Comparison of ENCODE assay signal across 8 cellular contexts in genomic region chr14:70416717-70417349, GRCh38. TPM values are rescaled to one million over a fixed set of nuclear protein-coding genes. Genes with fewer than 3 reads are reported as not detected.
DNase-seq lines count a peak whose midpoint lies in the region; ATAC-seq lines count a peak whose summit lies in the region.

TSS of gene SYNJ2BP (minus strand) at chr14:70417090. CDS start at chr14:70416963, 127 bp downstream.

- H3K4me3 ChIP-seq in NT2/D1 (ENCODE audit: insufficient read length, low read depth) = peak within 1 kb of the TSS; percentile 81
- H3K4me3 ChIP-seq in muscle layer of duodenum (ENCODE audit: low read depth in 1 of 2, low read length in 2 of 2) = peak within 1 kb of the TSS; percentile 93 to 96

- H3K4me1 Mint-ChIP-seq in activated T-cell treated with anti-CD3 and anti-CD28 coated beads, Interleukin-2, amount 50 U/mL, for 4 hours (ENCODE audit: low read depth) = peaks cover 31% of the 10 kb centered on the region

- H3K4me3 Mint-ChIP-seq in activated T-cell treated with anti-CD3 and anti-CD28 coated beads, Interleukin-2, amount 50 U/mL, for 4 hours = peak within 1 kb of the TSS; percentile 89

- H3K9me3 ChIP-seq in NT2/D1 (ENCODE audit: insufficient read depth, low read length) (no peaks in the 10 kb centered on the region), muscle layer of duodenum (ENCODE audit: control insufficient read depth in 1 of 2, low read length in 2 of 2) (no peaks in the 10 kb centered on the region)

- H3K36me3 Mint-ChIP-seq in activated T-cell treated with anti-CD3 and anti-CD28 coated beads, Interleukin-2, amount 50 U/mL, for 4 hours (ENCODE audit: insufficient read depth) = peaks cover 5% of the 10 kb centered on the region

- peak within 1 kb of the TSS; percentile 69 for H3K9ac ChIP-seq in NT2/D1 (ENCODE audit: insufficient read length, low read depth)

- ATAC-seq in HG03432 (IDR thresholded peaks at IDR 0.05; ENCODE audit: unreplicated experiment) (peak; percentile 74), GM21528 (IDR thresholded peaks at IDR 0.05; ENCODE audit: low FRiP score, unreplicated experiment) (no peak)
- peak; percentile 87 to 91 for ATAC-seq in activated T-cell treated with anti-CD3 and anti-CD28 coated beads, Interleukin-2, amount 50 U/mL, for 4 hours

- no peaks in the 10 kb centered on the region for H3K9me3 Mint-ChIP-seq in activated T-cell treated with anti-CD3 and anti-CD28 coated beads, Interleukin-2, amount 50 U/mL, for 4 hours

- peak within 1 kb of the TSS; percentile 77 for H3K27ac ChIP-seq in muscle layer of duodenum (ENCODE audit: low read length)

- H3K27me3 ChIP-seq in NT2/D1 (ENCODE audit: insufficient read depth, insufficient read length) (no peaks in the 10 kb centered on the region), muscle layer of duodenum (ENCODE audit: low read depth, low read length) (no peaks in the 10 kb centered on the region)

- in situ Hi-C loops in G401 (cut with HindIII; ENCODE audit: low sequenced_read_pairs) = no loop called here

- H3K27me3 Mint-ChIP-seq in activated T-cell treated with anti-CD3 and anti-CD28 coated beads, Interleukin-2, amount 50 U/mL, for 4 hours (ENCODE audit: low read depth) = peaks cover 3% of the 10 kb centered on the region

- H3K4me1 ChIP-seq in NT2/D1 (ENCODE audit: insufficient read depth, insufficient read length) (no peaks in the 10 kb centered on the region), muscle layer of duodenum (ENCODE audit: control insufficient read depth in 1 of 2, insufficient read depth in 2 of 2, low read length in 2 of 2) (peaks cover 4 to 10% of the 10 kb centered on the region in 2 donors)

- DNase-seq in G401 (ENCODE audit: low spot score) (peak; percentile 94), NT2/D1 (ENCODE audit: low read depth, low spot score) (peak; percentile 44), fibroblast of gingiva (ENCODE audit: low read depth) (peak; percentile 51)
- DNase-seq in activated T-cell treated with anti-CD3 and anti-CD28 coated beads, Interleukin-2, amount 50 U/mL, for 4 hours = peak; percentile 61
- peak; percentile 18 to 31 for DNase-seq in stimulated activated CD8-positive, alpha-beta memory T cell treated with anti-CD3 and anti-CD28 coated beads, Interleukin-7, amount 100 ng/mL, for 1 hour (ENCODE audit: low read depth in 2 of 2)

- peaks cover 6% of the 10 kb centered on the region for H3K36me3 ChIP-seq in NT2/D1 (ENCODE audit: insufficient read depth, insufficient read length, low read length)
- no peaks in the 10 kb centered on the region for H3K36me3 ChIP-seq in muscle layer of duodenum (ENCODE audit: control insufficient read depth in 1 of 2, insufficient read depth in 2 of 2, low read length in 2 of 2)

RNA-seq across cellular contexts. Expression of gene SYNJ2BP, which starts in this region (rescaled TPM):
- total RNA-seq in G401 (2014; rRNA removed; shearing (Covaris generic)) = 13.7 and 28.4 TPM in 2 replicates
- 1 to 10 TPM; 3.8 to 5.1 (median 3.9) TPM for total RNA-seq in activated T-cell treated with anti-CD3 and anti-CD28 coated beads, Interleukin-2, amount 50 U/mL, for 4 hours

Comparison
In these comparisons a context has a peak if more than half of its experiments do, and no peak if none do; other contexts are left out.
1. DNase-seq: peak in every context shown above with its lines; median percentile 94 in G401; 61 in activated T-cell treated with anti-CD3 and anti-CD28 coated beads, Interleukin-2, amount 50 U/mL, for 4 hours; 51 in fibroblast of gingiva; 44 in NT2/D1; 24 in stimulated activated CD8-positive, alpha-beta memory T cell treated with anti-CD3 and anti-CD28 coated beads, Interleukin-7, amount 100 ng/mL, for 1 hour.